Comparison of ENCODE assay signal across 1 cellular context in genomic region chr4:148369919-148370318, GRCh38.
TF ChIP-seq lines count a peak whose summit lies in the region.

No MANE protein-coding gene starts in this region.

TF ChIP-seq in HepG2, 621 proteins besides CTCF, POLR2A, EP300 and RAD21 (continued from another document):
- TF ChIP-seq HNF4A (CRISPR knock-in tag; IDR thresholded peaks at IDR 0.05) (0 out of 2 replicates have a peak, but pooled peaks have one; percentile 24), PRDM10 (CRISPR knock-in tag; IDR thresholded peaks at IDR 0.05; ENCODE audit: low read depth) (no peak)
